Comparison of ENCODE assay signal across 7 cellular contexts in the genomic region with DNA sequence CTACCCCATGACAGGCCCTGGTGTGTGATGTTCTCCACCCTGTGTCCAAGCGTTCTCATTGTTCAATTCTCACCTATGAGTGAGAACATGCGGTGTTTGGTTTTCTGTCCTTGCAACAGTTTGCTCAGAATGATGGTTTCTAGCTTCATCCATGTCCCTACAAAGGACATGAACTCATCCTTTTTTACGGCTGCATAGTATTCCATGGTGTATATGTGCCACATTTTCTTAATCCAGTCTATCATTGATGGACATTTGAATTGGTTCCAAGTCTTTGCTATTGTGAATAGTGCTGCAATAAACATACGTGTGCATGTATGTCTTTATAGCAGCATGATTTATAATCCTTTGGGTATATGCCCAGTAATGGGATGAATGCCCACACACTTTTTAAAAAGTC. TPM values are rescaled to one million over a fixed set of nuclear protein-coding genes. Genes with fewer than 3 reads are reported as not detected.
DNase-seq lines count a peak whose midpoint lies in the region; ATAC-seq and TF ChIP-seq lines count a peak whose summit lies in the region.
"Not testable (repeated sequence)": the region's sequence is repeated elsewhere in the genome, so short reads cannot be mapped to it uniquely, and the experiment has no call there.

No MANE protein-coding gene starts in this region.

- peaks cover 65% of the 10 kb centered on the region for H3K4me1 Mint-ChIP-seq in T-helper 17 cell
- peaks cover 65% of the 10 kb centered on the region for H3K4me1 Mint-ChIP-seq in activated T-cell treated with anti-CD3 and anti-CD28 coated beads, Interleukin-2, amount 50 U/mL, for 4 hours (ENCODE audit: low read depth)
- peaks cover 60% of the 10 kb centered on the region for H3K4me1 Mint-ChIP-seq in activated naive CD8-positive, alpha-beta T cell treated with anti-CD3 and anti-CD28 coated beads for 36 hours

- not testable (repeated sequence) for TF ChIP-seq CTCF in HEK293 (tag by site-specific recombination; IDR thresholded peaks at IDR 0.05); fibroblast of lung (conservative IDR thresholded peaks at IDR 0.05 in 1 of 2, IDR thresholded peaks at IDR 0.05 in 1 of 2; ENCODE audit: low read depth in 1 of 2, low read length in 2 of 2); right lobe of liver (IDR thresholded peaks at IDR 0.05)

- CTCF ChIA-PET in HEK293 (lab: Yijun Ruan, JAX) = interaction anchor here (0.8 kb wide), 1 partner anchor 209 kb away, joined by 4 read pairs; no protein-coding TSS in a partner anchor

- not testable (repeated sequence) for H3K27me3 ChIP-seq in fibroblast of lung (ENCODE audit: control insufficient read depth, insufficient read depth, low read length); right lobe of liver; skeletal muscle satellite cell (ENCODE audit: control insufficient read depth, insufficient read depth, low read length)

- H3K36me3 ChIP-seq in HEK293 (ENCODE audit: control insufficient read depth in 2 of 2, insufficient read depth in 1 of 2, low read length in 2 of 2); fibroblast of lung (ENCODE audit: control insufficient read depth, insufficient read depth, low read length); right lobe of liver: not testable (repeated sequence)
- H3K36me3 ChIP-seq in skeletal muscle satellite cell (ENCODE audit: insufficient read depth, low read length) = peaks cover 14% of the 10 kb centered on the region

- H3K27ac ChIP-seq in HEK293 (ENCODE audit: extremely low read depth, low read depth, low read length); fibroblast of lung (ENCODE audit: insufficient read depth, low read length): not testable (repeated sequence)
- H3K27ac ChIP-seq in right lobe of liver = peak overlapping the region in 1 of 3 donors; percentile 99

- peak overlapping the region; percentile 99 for H3K4me3 Mint-ChIP-seq in T-helper 17 cell
- H3K4me3 Mint-ChIP-seq in activated T-cell treated with anti-CD3 and anti-CD28 coated beads, Interleukin-2, amount 50 U/mL, for 4 hours = peak overlapping the region; percentile 99
- peak overlapping the region; percentile 96 for H3K4me3 Mint-ChIP-seq in activated naive CD8-positive, alpha-beta T cell treated with anti-CD3 and anti-CD28 coated beads for 36 hours

- not testable (repeated sequence) for H3K27ac Mint-ChIP-seq in T-helper 17 cell
- H3K27ac Mint-ChIP-seq in activated naive CD8-positive, alpha-beta T cell treated with anti-CD3 and anti-CD28 coated beads for 36 hours = peak overlapping the region; percentile 97

- TF ChIP-seq POLR2A in right lobe of liver (IDR thresholded peaks at IDR 0.05) = not testable (repeated sequence)

- 61% methylated on average over 3 of the region's 4 CpGs for WGBS in right lobe of liver (ENCODE audit: insufficient coverage, low coverage, low lambda C conversion rate, missing lambda C conversion rate)

- POLR2A ChIA-PET in HEK293 (lab: Yijun Ruan, JAX) = not testable (repeated sequence)

- H3K9me3 ChIP-seq in HEK293 (ENCODE audit: control insufficient read depth, insufficient read depth, low read depth, low read length); T-helper 17 cell (ENCODE audit: control insufficient read depth, low read length, poor library complexity, severe bottlenecking); fibroblast of lung (ENCODE audit: control insufficient read depth, insufficient read depth, low read depth, low read length); right lobe of liver; skeletal muscle satellite cell (replicated peaks; ENCODE audit: low read length): not testable (repeated sequence)

- H4K20me1 ChIP-seq in fibroblast of lung (ENCODE audit: control insufficient read depth, extremely low read depth, insufficient read depth, low read length) = not testable (repeated sequence)

- not testable (repeated sequence) for H3K27me3 Mint-ChIP-seq in T-helper 17 cell; activated T-cell treated with anti-CD3 and anti-CD28 coated beads, Interleukin-2, amount 50 U/mL, for 4 hours (ENCODE audit: low read depth); activated naive CD8-positive, alpha-beta T cell treated with anti-CD3 and anti-CD28 coated beads for 36 hours

- H3K4me2 ChIP-seq in fibroblast of lung (ENCODE audit: extremely low read depth, insufficient read depth, low read length) = peak overlapping the region; percentile 53
- H3K4me2 ChIP-seq in skeletal muscle satellite cell (ENCODE audit: low read length) = peak overlapping the region; percentile 85

- intact Hi-C loops in right lobe of liver (cut with DNase I) = not testable (repeated sequence)

- H2AFZ ChIP-seq in fibroblast of lung (ENCODE audit: low read length) = not testable (repeated sequence)

- H3K9me3 Mint-ChIP-seq in activated T-cell treated with anti-CD3 and anti-CD28 coated beads, Interleukin-2, amount 50 U/mL, for 4 hours; activated naive CD8-positive, alpha-beta T cell treated with anti-CD3 and anti-CD28 coated beads for 36 hours: not testable (repeated sequence)

- H3K79me2 ChIP-seq in fibroblast of lung (ENCODE audit: control insufficient read depth, insufficient read depth, low read length) = peaks cover 87% of the 10 kb centered on the region

- not testable (repeated sequence) for H3K9ac ChIP-seq in fibroblast of lung (ENCODE audit: insufficient read depth, low read length); skeletal muscle satellite cell (ENCODE audit: low read depth, low read length)

- DNase-seq in T-helper 17 cell; activated T-cell treated with anti-CD3 and anti-CD28 coated beads, Interleukin-2, amount 50 U/mL, for 4 hours; activated naive CD8-positive, alpha-beta T cell treated with anti-CD3 and anti-CD28 coated beads for 36 hours; fibroblast of lung (ENCODE audit: low read depth in 2 of 2); right lobe of liver: not testable (repeated sequence)

- ATAC-seq in T-helper 17 cell; activated T-cell treated with anti-CD3 and anti-CD28 coated beads, Interleukin-2, amount 50 U/mL, for 4 hours; right lobe of liver: not testable (repeated sequence)

- not testable (repeated sequence) for H3K4me3 ChIP-seq in HEK293 (ENCODE audit: low read depth, low read length); skeletal muscle satellite cell (ENCODE audit: low read length)
- H3K4me3 ChIP-seq in fibroblast of lung (replicated peaks in 1 of 4; ENCODE audit: control extremely low read depth in 1 of 4, insufficient read depth in 1 of 4, low read depth in 3 of 4, low read length in 4 of 4) = peak overlapping the region in 3 of 4 experiments; percentile 30 to 95 (median 94)
- H3K4me3 ChIP-seq in right lobe of liver = peak overlapping the region in 2 of 3 donors; percentile 72

- H3K36me3 Mint-ChIP-seq in T-helper 17 cell (ENCODE audit: low read depth) = peaks cover 14% of the 10 kb centered on the region
- peaks cover 39% of the 10 kb centered on the region for H3K36me3 Mint-ChIP-seq in activated T-cell treated with anti-CD3 and anti-CD28 coated beads, Interleukin-2, amount 50 U/mL, for 4 hours (ENCODE audit: insufficient read depth)
- H3K36me3 Mint-ChIP-seq in activated naive CD8-positive, alpha-beta T cell treated with anti-CD3 and anti-CD28 coated beads for 36 hours = peaks cover 72% of the 10 kb centered on the region

- H3K4me1 ChIP-seq in HEK293 (ENCODE audit: control insufficient read depth, insufficient read depth, low read length) (peaks cover 15% of the 10 kb centered on the region), right lobe of liver (peaks cover 0 to 34% (median 6%) of the 10 kb centered on the region in 4 donors), skeletal muscle satellite cell (ENCODE audit: control insufficient read depth, insufficient read depth, low read length) (peaks cover 32% of the 10 kb centered on the region)
- not testable (repeated sequence) for H3K4me1 ChIP-seq in fibroblast of lung (ENCODE audit: control insufficient read depth, extremely low read depth, insufficient read depth, low read length)

TF ChIP-seq in HEK293, 187 proteins besides CTCF, POLR2A, EP300 and RAD21:
- TF ChIP-seq ZNF146 (tag by site-specific recombination; IDR thresholded peaks at IDR 0.05) = peak; percentile 99
- TF ChIP-seq, protein P1, sequence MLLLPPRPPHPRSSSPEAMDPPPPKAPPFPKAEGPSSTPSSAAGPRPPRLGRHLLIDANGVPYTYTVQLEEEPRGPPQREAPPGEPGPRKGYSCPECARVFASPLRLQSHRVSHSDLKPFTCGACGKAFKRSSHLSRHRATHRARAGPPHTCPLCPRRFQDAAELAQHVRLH (tag by site-specific recombination; IDR thresholded peaks at IDR 0.05) = peak; percentile 96
TF ChIP-seq in HEK293: peak in this region for 2; not testable (repeated sequence) for 185.

RNA-seq across cellular contexts. Expression of a gene that starts 3.9 kb away (rescaled TPM):
- total RNA-seq in T-helper 17 cell (100 to 1,000 TPM; 159 TPM), fibroblast of lung (978 and 1,649 TPM in 2 replicates), right lobe of liver (100 to 1,000 TPM; 150 to 341 (median 278) TPM)
- total RNA-seq in activated T-cell treated with anti-CD3 and anti-CD28 coated beads, Interleukin-2, amount 50 U/mL, for 4 hours = 10 to 100 TPM; 74.9 to 97.1 (median 79.1) TPM
- 10 to 100 TPM; 47.1 to 58.0 TPM for total RNA-seq in activated naive CD8-positive, alpha-beta T cell treated with anti-CD3 and anti-CD28 coated beads for 36 hours
- 768 and 830 TPM in 2 replicates for polyA plus RNA-seq in fibroblast of lung
- polyA plus RNA-seq in fibroblast of lung (2012) = 226 and 274 TPM in 2 replicates
- polyA minus RNA-seq in fibroblast of lung (ENCODE audit: low replicate concordance) = 138 and 171 TPM in 2 replicates
- total RNA-seq in skeletal muscle satellite cell (2012; rRNA removed) = 351 and 374 TPM in 2 replicates
